8 cellular contexts compared by ENCODE assay signal in genomic region chr14:73246387-73247150, GRCh38. TPM values are rescaled to one million over a fixed set of nuclear protein-coding genes. Genes with fewer than 3 reads are reported as not detected.
A peak's percentile ranks its signal among the peaks of the same experiment; 100 is the strongest.
DNase-seq lines count a peak whose midpoint lies in the region; ATAC-seq, FAIRE-seq and TF ChIP-seq lines count a peak whose summit lies in the region.

No MANE protein-coding gene starts in this region.

- no peaks in the 10 kb centered on the region for H4K20me1 ChIP-seq in OCI-LY1 (ENCODE audit: insufficient read depth, low read length)
- no peaks in the 10 kb centered on the region for H4K20me1 ChIP-seq in endothelial cell of umbilical vein (replicated peaks; ENCODE audit: control insufficient read depth, extremely low read depth, insufficient read depth, low read length)

- no peaks in the 10 kb centered on the region for H3K9me3 ChIP-seq in OCI-LY1 (ENCODE audit: low read length)
- no peaks in the 10 kb centered on the region for H3K9me3 ChIP-seq in endothelial cell of umbilical vein (replicated peaks; ENCODE audit: control insufficient read depth, insufficient read depth, low read length)

- H3K9me1 ChIP-seq in endothelial cell of umbilical vein (replicated peaks; ENCODE audit: control insufficient read depth, extremely low read depth, insufficient read depth, low read length) = no peaks in the 10 kb centered on the region

- H3F3A ChIP-seq in OCI-LY1 (ENCODE audit: insufficient read depth, low read length) = no peaks in the 10 kb centered on the region

- H3K79me2 ChIP-seq in OCI-LY1 (ENCODE audit: insufficient read depth, low read length) = no peaks in the 10 kb centered on the region
- H3K79me2 ChIP-seq in endothelial cell of umbilical vein (ENCODE audit: control insufficient read depth, insufficient read depth, low read length) = no peaks in the 10 kb centered on the region

- H3K27me3 ChIP-seq in OCI-LY1 (ENCODE audit: insufficient read depth, low read length) (peaks cover 7% of the 10 kb centered on the region; the same call in 1 of the 2 replicates), endothelial cell of umbilical vein (ENCODE audit: control insufficient read depth in 2 of 2, insufficient read depth in 2 of 2, low read length in 2 of 2) (no peaks in the 10 kb centered on the region)

- no peaks in the 10 kb centered on the region for H3K9me3 Mint-ChIP-seq in Calu3 (ENCODE audit: low read depth, unreplicated experiment)

- no peak overlapping the region for H2AFZ ChIP-seq in OCI-LY1 (ENCODE audit: low read length)
- H2AFZ ChIP-seq in endothelial cell of umbilical vein (ENCODE audit: low read depth, low read length) = peak overlapping the region; percentile 98

- H3K27ac ChIP-seq in OCI-LY1 (ENCODE audit: low read depth, low read length, poor library complexity, severe bottlenecking) (peak overlapping the region; percentile 9), endothelial cell of umbilical vein (ENCODE audit: insufficient read depth, low read depth, low read length) (no peak overlapping the region)

- TF ChIP-seq POLR2A in endothelial cell of umbilical vein (IDR thresholded peaks at IDR 0.05; ENCODE audit: low read depth, low read length) = no peak

- H3K36me3 ChIP-seq in OCI-LY1 (ENCODE audit: insufficient read depth, low read length) (no peaks in the 10 kb centered on the region), endothelial cell of umbilical vein (ENCODE audit: control insufficient read depth in 2 of 2, extremely low read depth in 1 of 2, insufficient read depth in 2 of 2, low read length in 2 of 2) (no peaks in the 10 kb centered on the region)

- no peak for ATAC-seq in GM21619 (IDR thresholded peaks at IDR 0.05; ENCODE audit: unreplicated experiment)

- TF ChIP-seq CTCF in GM12864 (IDR thresholded peaks at IDR 0.05; ENCODE audit: low read depth, low read length, missing control alignments) = no peak
- TF ChIP-seq CTCF in OCI-LY1 (IDR thresholded peaks at IDR 0.05; ENCODE audit: low read length) = no peak
- no peak for TF ChIP-seq CTCF in endothelial cell of umbilical vein (IDR thresholded peaks at IDR 0.05; ENCODE audit: extremely low read depth in 1 of 2, insufficient read depth in 1 of 2, low read depth in 1 of 2, low read length in 2 of 2)
- no peak for TF ChIP-seq CTCF in retinal pigment epithelial cell (conservative IDR thresholded peaks at IDR 0.05; ENCODE audit: low read depth, low read length)
- TF ChIP-seq CTCF in Calu3 (IDR thresholded peaks at IDR 0.05; ENCODE audit: unreplicated experiment) = no peak

- CTCF ChIA-PET in endothelial cell of umbilical vein (lab: Charles Lee) (interaction anchor here (1.0 to 1.5 kb wide), 4 partner anchors 16 to 73 kb away, joined by 4 to 5 read pairs (median 4); no protein-coding TSS in a partner anchor), Calu3 (lab: Charles Lee) (interaction anchor here (0.7 to 0.8 kb wide), 2 partner anchors 11 to 217 kb away, joined by 4 to 5 read pairs; no protein-coding TSS in a partner anchor)

- H3K4me2 ChIP-seq in OCI-LY1 (ENCODE audit: low read length) = peak overlapping the region; percentile 74
- H3K4me2 ChIP-seq in endothelial cell of umbilical vein (ENCODE audit: insufficient read depth, low read length) = peak overlapping the region; percentile 75

- H3K4me3 Mint-ChIP-seq in Calu3 (ENCODE audit: low read depth, unreplicated experiment) = no peak overlapping the region

- H3K9ac ChIP-seq in OCI-LY1 (ENCODE audit: low read length) (peak overlapping the region; percentile 52; the same call in 1 of the 2 replicates), endothelial cell of umbilical vein (replicated peaks; ENCODE audit: extremely low read depth, insufficient read depth, low read length) (peak overlapping the region; percentile 69)

- no peaks in the 10 kb centered on the region for H3K9me2 ChIP-seq in OCI-LY1 (ENCODE audit: low read depth, low read length)

- intact Hi-C loops in endothelial cell of umbilical vein (cut with micrococcal nuclease) (no loop called here), Calu3 (cut with micrococcal nuclease; ENCODE audit: unreplicated experiment) (no loop called here)

- no TSS peak for BruUV-seq in endothelial cell of umbilical vein (replicated peaks; lab: Mats Ljungman, UMichigan)
- no TSS peak for BruUV-seq in Calu3 (replicated peaks; lab: Mats Ljungman, UMichigan)

- H3K4me1 Mint-ChIP-seq in Calu3 (ENCODE audit: low read depth, unreplicated experiment) = no peaks in the 10 kb centered on the region

- H3K4me1 ChIP-seq in OCI-LY1 (ENCODE audit: insufficient read depth, low read length, severe bottlenecking) (peaks cover 43% of the 10 kb centered on the region), endothelial cell of umbilical vein (ENCODE audit: control insufficient read depth, extremely low read depth, insufficient read depth, low read length) (peaks cover 11% of the 10 kb centered on the region)

- no peak for FAIRE-seq in endothelial cell of umbilical vein (lab: Jason Lieb, UNC)

- POLR2A ChIA-PET in endothelial cell of umbilical vein (lab: Charles Lee) = no interaction called here

- no peak for DNase-seq in GM12864 (ENCODE audit: low read depth)
- DNase-seq in endothelial cell of umbilical vein (ENCODE audit: low read depth, low spot score) = no peak
- no peak for DNase-seq in retinal pigment epithelial cell (ENCODE audit: low read depth)
- no peak for DNase-seq in retina
- no peak for DNase-seq in NOMO-1 treated with dmso at 0.1 percent for 144 hours (lab: John Stamatoyannopoulos, UW; ENCODE audit: unreplicated experiment)
- DNase-seq in Calu3 = no peak

- H3K4me3 ChIP-seq in GM12864 (ENCODE audit: low read depth, low read length) (peak overlapping the region; percentile 56), OCI-LY1 (ENCODE audit: low read depth, low read length, poor library complexity, severe bottlenecking) (peak overlapping the region; percentile 62), endothelial cell of umbilical vein (replicated peaks in 1 of 3; ENCODE audit: insufficient read depth in 1 of 3, low read depth in 1 of 3, low read length in 3 of 3) (peak overlapping the region; percentile 45 to 70 (median 53)), retinal pigment epithelial cell (ENCODE audit: low read length) (peak overlapping the region; percentile 58)

- dilution Hi-C loops in endothelial cell of umbilical vein (cut with MboI; ENCODE audit: extremely low pct_ligation_motif_present, low sequenced_read_pairs) = no loop called here

- H3K27me3 Mint-ChIP-seq in Calu3 (ENCODE audit: unreplicated experiment) = peaks cover 24% of the 10 kb centered on the region

- H3K27ac Mint-ChIP-seq in Calu3 (ENCODE audit: unreplicated experiment) = no peak overlapping the region

- H3K36me3 Mint-ChIP-seq in Calu3 (ENCODE audit: insufficient read depth, unreplicated experiment) = no peaks in the 10 kb centered on the region

TF ChIP-seq in endothelial cell of umbilical vein, 7 proteins besides CTCF, POLR2A, EP300 and RAD21:
- TF ChIP-seq MYC (IDR thresholded peaks at IDR 0.05; ENCODE audit: low read depth, low read length) (no peak), POLR2AphosphoS5 (IDR thresholded peaks at IDR 0.05; ENCODE audit: insufficient read depth, low read depth, low read length) (no peak), EZH2 (IDR thresholded peaks at IDR 0.05; ENCODE audit: borderline replicate concordance, low read depth, low read length, severe bottlenecking) (no peak), FOS (IDR thresholded peaks at IDR 0.05; ENCODE audit: borderline replicate concordance, insufficient read depth, low read length) (no peak), JUN (IDR thresholded peaks at IDR 0.05; ENCODE audit: borderline replicate concordance, insufficient read depth, insufficient read length, low read depth) (no peak), GATA2 (IDR thresholded peaks at IDR 0.05; ENCODE audit: insufficient read depth, insufficient read length, low read depth, low read length) (no peak), MAX (IDR thresholded peaks at IDR 0.05; ENCODE audit: insufficient read depth, insufficient read length) (no peak)

RNA-seq across cellular contexts. Expression of gene PAPLN, which starts 9.3 kb away (rescaled TPM):
- 3.1 and 6.4 TPM in 2 replicates for total RNA-seq in endothelial cell of umbilical vein
- 5.5 and 6.0 TPM in 2 replicates for polyA plus RNA-seq in endothelial cell of umbilical vein
- 1.5 and 2.8 TPM in 2 replicates for polyA plus RNA-seq in endothelial cell of umbilical vein (2011; cell fraction: cytosol; rRNA removed)
- polyA plus RNA-seq in endothelial cell of umbilical vein (2011; cell fraction: nucleus; rRNA removed) = 23.3 and 32.9 TPM in 2 replicates
- polyA plus RNA-seq in endothelial cell of umbilical vein (2012) = 5.8 and 9.0 TPM in 2 replicates
- polyA minus RNA-seq in endothelial cell of umbilical vein = 4.1 and 9.1 TPM in 2 replicates
- 0.82 TPM for polyA minus RNA-seq in endothelial cell of umbilical vein (2011; cell fraction: cytosol; rRNA and poly(A)+ RNA removed)
- polyA minus RNA-seq in endothelial cell of umbilical vein (2011; cell fraction: nucleus; rRNA and poly(A)+ RNA removed) = 6.4 and 10.1 TPM in 2 replicates
- 0.17 and 0.59 TPM in 2 replicates for total RNA-seq in Calu3 (2022)
